In genomic region chr2:40240067-40240466, GRCh38 we compare ENCODE assay signal across 8 cellular contexts.
A peak's percentile ranks its signal among the peaks of the same experiment; 100 is the strongest.
DNase-seq lines count a peak whose midpoint lies in the region; ATAC-seq and TF ChIP-seq lines count a peak whose summit lies in the region.

No MANE protein-coding gene starts in this region.

- no peak overlapping the region for H3K9ac ChIP-seq in skeletal muscle tissue (ENCODE audit: low read depth in 1 of 3, low read length in 3 of 3)
- no peak overlapping the region for H3K9ac ChIP-seq in smooth muscle cell (ENCODE audit: low read depth)

- peaks cover 0 to 52% (median 38%) of the 10 kb centered on the region in 12 donors for H3K4me1 ChIP-seq in heart left ventricle
- peaks cover 3 to 8% (median 4%) of the 10 kb centered on the region in 3 donors for H3K4me1 ChIP-seq in skeletal muscle tissue (ENCODE audit: control insufficient read depth in 3 of 3, insufficient read depth in 3 of 3, low read length in 3 of 3)
- peaks cover 5% of the 10 kb centered on the region for H3K4me1 ChIP-seq in smooth muscle cell (ENCODE audit: low read depth)

- H2AFZ ChIP-seq in smooth muscle cell (ENCODE audit: low read depth), result no peak overlapping the region

- TF ChIP-seq CTCF in heart left ventricle (IDR thresholded peaks at IDR 0.05) (no peak), smooth muscle cell (IDR thresholded peaks at IDR 0.05; ENCODE audit: borderline replicate concordance, insufficient read depth, poor library complexity, severe bottlenecking) (no peak)

- no peak overlapping the region for H3K4me2 ChIP-seq in smooth muscle cell

- H3K79me2 ChIP-seq in smooth muscle cell (ENCODE audit: low read depth), result no peaks in the 10 kb centered on the region

- H3K27ac ChIP-seq in heart left ventricle, result peak overlapping the region in 11 of 12 donors; percentile 5 to 74 (median 55)
- H3K27ac ChIP-seq in skeletal muscle tissue (ENCODE audit: low read depth, low read length), result peak overlapping the region; percentile 20
- no peak overlapping the region for H3K27ac ChIP-seq in smooth muscle cell (ENCODE audit: low read depth)

- H4K20me1 ChIP-seq in smooth muscle cell (ENCODE audit: low read depth), result no peaks in the 10 kb centered on the region

- H3K27me3 ChIP-seq in heart left ventricle, result no peaks in the 10 kb centered on the region
- no peaks in the 10 kb centered on the region for H3K27me3 ChIP-seq in skeletal muscle tissue (ENCODE audit: control insufficient read depth in 3 of 3, insufficient read depth in 3 of 3, low read length in 3 of 3)
- no peaks in the 10 kb centered on the region for H3K27me3 ChIP-seq in smooth muscle cell (ENCODE audit: low read depth)

- WGBS in heart left ventricle, 4 donors, result 2 to 19% (median 9%) methylated on average over 5 of the region's 5 CpGs
- WGBS in smooth muscle cell (ENCODE audit: low lambda C conversion rate), result 84% methylated on average over 5 of the region's 5 CpGs

- peak; percentile 90 for DNase-seq in HCEC 1CT
- DNase-seq in T1000 (lab: John Stamatoyannopoulos, UW), result peak; percentile 58
- DNase-seq in heart left ventricle, result peak; percentile 88 to 92 (median 89)
- no peak for DNase-seq in smooth muscle cell (lab: John Stamatoyannopoulos, UW; ENCODE audit: unreplicated experiment)
- no peak for DNase-seq in stimulated activated CD4-positive, alpha-beta T cell treated with anti-CD3 and anti-CD28 coated beads, Interleukin-2, amount 100 ng/mL, for 48 hours
- DNase-seq in midbrain (lab: John Stamatoyannopoulos, UW), result no peak

- H3K36me3 ChIP-seq in heart left ventricle, result no peaks in the 10 kb centered on the region
- H3K36me3 ChIP-seq in skeletal muscle tissue (ENCODE audit: control insufficient read depth in 3 of 3, insufficient read depth in 3 of 3, low read length in 3 of 3), result no peaks in the 10 kb centered on the region
- H3K36me3 ChIP-seq in smooth muscle cell (ENCODE audit: low read depth), result no peaks in the 10 kb centered on the region

- no peaks in the 10 kb centered on the region for H3F3A ChIP-seq in smooth muscle cell (ENCODE audit: low read depth)

- H3K9me3 ChIP-seq in heart left ventricle (peaks cover 0 to 4% (median 0%) of the 10 kb centered on the region in 12 donors), skeletal muscle tissue (ENCODE audit: control insufficient read depth in 3 of 3, low read length in 3 of 3) (no peaks in the 10 kb centered on the region), smooth muscle cell (replicated peaks; ENCODE audit: low read depth) (no peaks in the 10 kb centered on the region)

- H3K4me3 ChIP-seq in heart left ventricle, result no peak overlapping the region
- no peak overlapping the region for H3K4me3 ChIP-seq in skeletal muscle tissue (ENCODE audit: low read length in 3 of 3)
- H3K4me3 ChIP-seq in smooth muscle cell, result no peak overlapping the region

- ATAC-seq in heart left ventricle (peak; percentile 83 to 93 (median 92)), HG03378 (IDR thresholded peaks at IDR 0.05; ENCODE audit: unreplicated experiment) (no peak)

- intact Hi-C loops in heart left ventricle (cut with DNase I), result loop anchor here in 5 of 10 donors (5.0 to 10.0 kb wide), 7 partner anchors 115 to 325 kb away; partner anchors contain the start of gene SLC8A1 (in 1 of the 5)

- no peak for TF ChIP-seq POLR2A in heart left ventricle (IDR thresholded peaks at IDR 0.05)

Comparison
In these comparisons a context has a peak if more than half of its experiments do, and no peak if none do; other contexts are left out.
1. DNase-seq: peak in HCEC 1CT (single experiment), T1000 (single experiment) and heart left ventricle (5 of 5); none in smooth muscle cell (single experiment), stimulated activated CD4-positive, alpha-beta T cell treated with anti-CD3 and anti-CD28 coated beads, Interleukin-2, amount 100 ng/mL, for 48 hours (0 of 2) and midbrain (single experiment).